In genomic region chr11:74025467-74026166, GRCh38 we compare ENCODE assay signal across 13 cellular contexts. TPM values are rescaled to one million over a fixed set of nuclear protein-coding genes. Genes with fewer than 3 reads are reported as not detected.
DNase-seq lines count a peak whose midpoint lies in the region; TF ChIP-seq lines count a peak whose summit lies in the region.
"Had no signal": no experiment of that assay in that cellular context is flagged by ENCODE, and none has a peak within 500 bp of the region (broad histone marks: within the 10 kb centered on the region; RNA-seq: fewer than 3 reads in every experiment).

No MANE protein-coding gene starts in this region.

- TF ChIP-seq CTCF in BJ (IDR thresholded peaks at IDR 0.05; ENCODE audit: insufficient read depth, low read depth, low read length) (no peak), Peyer's patch (IDR thresholded peaks at IDR 0.05) (no peak)

- no peaks in the 10 kb centered on the region for H3K9me3 ChIP-seq in Peyer's patch
- H3K9me3 ChIP-seq: SJCRH30 had no signal

- CTCF ChIA-PET in BJ (lab: Yijun Ruan, JAX): no interaction called here
- CTCF ChIA-PET in activated CD4-positive, alpha-beta memory T cell treated with anti-CD3 and anti-CD28 coated beads, Interleukin-2, amount 10 ng/mL, durations not matched to agents 7 days and 5 days (lab: Charles Lee): no interaction called here

- peak; percentile 34 for DNase-seq in BJ (ENCODE audit: low read depth)
- DNase-seq in HK-2 (ENCODE audit: unreplicated experiment): peak; percentile 38
- no peak for DNase-seq in activated CD4-positive, alpha-beta memory T cell treated with anti-CD3 and anti-CD28 coated beads, Interleukin-2, amount 10 ng/mL, durations not matched to agents 7 days and 5 days
- DNase-seq in glomerular visceral epithelial cell (ENCODE audit: extremely low spot score): peak; percentile 81
- DNase-seq in AG08396 (ENCODE audit: low spot score): no peak
- DNase-seq in central memory CD4-positive, alpha-beta T cell: no peak
- no peak for DNase-seq in Peyer's patch
- DNase-seq in C1 segment of cervical spinal cord (lab: John Stamatoyannopoulos, UW): no peak
- DNase-seq: activated CD4-positive, alpha-beta T cell treated with anti-CD3 and anti-CD28 coated beads, Interleukin-2, amount 50 U/mL, for 48 hours; KBM-7; NCI-H2227 treated with DMSO at 0.1 percent for 48 hours; nucleus accumbens; SJCRH30 had no signal

- no peak overlapping the region for H3K27ac ChIP-seq in Peyer's patch
- H3K27ac ChIP-seq: SJCRH30 had no signal

- TF ChIP-seq POLR2A in Peyer's patch (IDR thresholded peaks at IDR 0.05): no peak

- POLR2A ChIA-PET in BJ (lab: Charles Lee): no interaction called here
- POLR2A ChIA-PET in activated CD4-positive, alpha-beta memory T cell treated with anti-CD3 and anti-CD28 coated beads, Interleukin-2, amount 10 ng/mL, durations not matched to agents 7 days and 5 days (lab: Charles Lee): interaction anchor here (1.1 to 1.5 kb wide), 3 partner anchors 9 to 21 kb away, joined by 3 to 5 read pairs (median 4); no protein-coding TSS in a partner anchor

- H3K36me3 ChIP-seq in BJ (ENCODE audit: control insufficient read depth, insufficient read depth, low read length) (no peaks in the 10 kb centered on the region; the same call in 1 of the 2 replicates), Peyer's patch (no peaks in the 10 kb centered on the region)
- H3K36me3 ChIP-seq: SJCRH30 had no signal

- H3K4me3 ChIP-seq in BJ (ENCODE audit: low read depth, low read length): no peak overlapping the region
- no peak overlapping the region for H3K4me3 ChIP-seq in Peyer's patch
- H3K4me3 ChIP-seq: SJCRH30 had no signal

- H3K27me3 ChIP-seq in BJ (ENCODE audit: control insufficient read depth, insufficient read depth, low read length) (no peaks in the 10 kb centered on the region), Peyer's patch (no peaks in the 10 kb centered on the region)
- H3K27me3 ChIP-seq: SJCRH30 had no signal

- peaks cover 60% of the 10 kb centered on the region for H3K4me1 Mint-ChIP-seq in activated CD4-positive, alpha-beta memory T cell treated with anti-CD3 and anti-CD28 coated beads, Interleukin-2, amount 10 ng/mL, durations not matched to agents 7 days and 5 days

- no peaks in the 10 kb centered on the region for H3K27me3 Mint-ChIP-seq in activated CD4-positive, alpha-beta memory T cell treated with anti-CD3 and anti-CD28 coated beads, Interleukin-2, amount 10 ng/mL, durations not matched to agents 7 days and 5 days

- H3K36me3 Mint-ChIP-seq in activated CD4-positive, alpha-beta memory T cell treated with anti-CD3 and anti-CD28 coated beads, Interleukin-2, amount 10 ng/mL, durations not matched to agents 7 days and 5 days (ENCODE audit: low read depth): peaks cover 41% of the 10 kb centered on the region

- H3K27ac Mint-ChIP-seq in activated CD4-positive, alpha-beta memory T cell treated with anti-CD3 and anti-CD28 coated beads, Interleukin-2, amount 10 ng/mL, durations not matched to agents 7 days and 5 days: peak overlapping the region; percentile 75

- peaks cover 0 to 4% (median 0%) of the 10 kb centered on the region in 4 donors for H3K4me1 ChIP-seq in Peyer's patch
- H3K4me1 ChIP-seq: SJCRH30 had no signal

- no peak overlapping the region for H3K4me3 Mint-ChIP-seq in activated CD4-positive, alpha-beta memory T cell treated with anti-CD3 and anti-CD28 coated beads, Interleukin-2, amount 10 ng/mL, durations not matched to agents 7 days and 5 days

- no peaks in the 10 kb centered on the region for H3K9me3 Mint-ChIP-seq in activated CD4-positive, alpha-beta memory T cell treated with anti-CD3 and anti-CD28 coated beads, Interleukin-2, amount 10 ng/mL, durations not matched to agents 7 days and 5 days

RNA-seq across cellular contexts. Expression of gene UCP3, which starts 16.7 kb away (rescaled TPM):
- 0.54 and 0.77 TPM in 2 replicates for polyA plus RNA-seq in BJ (2011; rRNA removed)
- polyA minus RNA-seq in BJ (2011; rRNA and poly(A)+ RNA removed): 0.36 and 1.2 TPM in 2 replicates
- total RNA-seq in activated CD4-positive, alpha-beta memory T cell treated with anti-CD3 and anti-CD28 coated beads, Interleukin-2, amount 10 ng/mL, durations not matched to agents 7 days and 5 days: 1 to 10 TPM; 1.8 to 2.4 TPM
- total RNA-seq in Peyer's patch: 1 to 10 TPM in 3 of 4 donors, under 1 TPM in 1; 0.76 to 3.4 (median 2.2) TPM

RNA-seq across cellular contexts. Expression of gene UCP2, which starts 43.0 kb away (rescaled TPM):
- polyA plus RNA-seq in BJ (2011; rRNA removed): 15.7 and 26.6 TPM in 2 replicates
- 31.5 and 33.8 TPM in 2 replicates for polyA minus RNA-seq in BJ (2011; rRNA and poly(A)+ RNA removed)
- total RNA-seq in activated CD4-positive, alpha-beta memory T cell treated with anti-CD3 and anti-CD28 coated beads, Interleukin-2, amount 10 ng/mL, durations not matched to agents 7 days and 5 days: 100 to 1,000 TPM; 400 to 407 TPM
- 100 to 1,000 TPM in 1 of 4 donors, 10 to 100 TPM in 3; 10.7 to 180 (median 27.4) TPM for total RNA-seq in Peyer's patch

Comparison
In these comparisons a context has a peak if more than half of its experiments do, and no peak if none do; other contexts are left out.
1. DNase-seq: peak in BJ (single experiment), HK-2 (single experiment) and glomerular visceral epithelial cell (single experiment); none in activated CD4-positive, alpha-beta memory T cell treated with anti-CD3 and anti-CD28 coated beads, Interleukin-2, amount 10 ng/mL, durations not matched to agents 7 days and 5 days (single experiment), AG08396 (single experiment), central memory CD4-positive, alpha-beta T cell (single experiment), Peyer's patch (0 of 3) and C1 segment of cervical spinal cord (0 of 14).